In the genomic region with DNA sequence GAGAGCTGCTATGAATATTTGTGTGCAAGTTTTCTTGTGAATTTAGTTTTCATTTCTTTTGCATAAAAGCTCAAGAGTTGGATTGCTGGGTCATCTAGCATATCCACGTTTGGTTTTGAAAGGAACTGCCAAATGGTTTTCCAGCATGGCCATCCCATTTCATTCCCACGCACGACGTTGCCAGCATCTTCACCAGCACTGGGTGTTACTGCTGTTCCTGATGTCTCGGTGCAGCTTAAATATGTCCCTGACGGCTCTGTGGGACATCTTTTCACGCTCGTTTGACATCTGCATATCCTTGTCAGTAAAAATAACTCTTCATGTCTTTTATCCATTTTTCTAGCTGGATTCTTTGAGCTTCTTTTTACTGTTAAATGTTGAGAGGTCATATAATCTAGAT, we compare ENCODE assay signal across 30 cellular contexts.
"Had no signal": no experiment of that assay in that cellular context is flagged by ENCODE, and none has a peak within 500 bp of the region (broad histone marks: within the 10 kb centered on the region; RNA-seq: fewer than 3 reads in every experiment).

No MANE protein-coding gene starts in this region.

- DNase-seq: activated CD4-positive, alpha-beta memory T cell treated with anti-CD3 and anti-CD28 coated beads for 36 hours; activated CD4-positive, alpha-beta T cell treated with anti-CD3 and anti-CD28 coated beads for 36 hours; activated CD4-positive, alpha-beta T cell treated with anti-CD3 and anti-CD28 coated beads, Interleukin-2, amount 10 ng/mL, durations not matched to agents 24 days and 14 days; activated CD4-positive, CD25-positive, alpha-beta regulatory T cell; activated CD4-positive, CD25-positive, alpha-beta regulatory T cell treated with anti-CD3 and anti-CD28 coated beads, Interleukin-2, amount 50 U/mL, for 72 hours; activated CD8-positive, alpha-beta memory T cell treated with anti-CD3 and anti-CD28 coated beads, Interleukin-2, amount 50 U/mL, for 48 hours; activated CD8-positive, alpha-beta T cell treated with anti-CD3 and anti-CD28 coated beads, Interleukin-2, amount 10 ng/mL, durations not matched to agents 7 days and 5 days; activated gamma-delta T cell; activated naive CD4-positive, alpha-beta T cell; activated naive CD4-positive, alpha-beta T cell treated with anti-CD3 and anti-CD28 coated beads, Interleukin-2, amount 10 ng/mL, durations not matched to agents 7 days and 5 days; activated naive CD8-positive, alpha-beta T cell treated with anti-CD3 and anti-CD28 coated beads, Interleukin-2, amount 10 ng/mL, durations not matched to agents 7 days and 5 days; activated T-cell treated with anti-CD3 and anti-CD28 coated beads for 4 hours; activated T-cell treated with anti-CD3 and anti-CD28 coated beads, Interleukin-2, amount 50 U/mL, for 24 hours; activated T-cell treated with anti-CD3 and anti-CD28 coated beads, Interleukin-2, amount 50 U/mL, for 72 hours; dorsolateral prefrontal cortex; effector memory CD4-positive, alpha-beta T cell; endodermal cell; erythroblast; foreskin keratinocyte; gastrocnemius medialis; T-helper 2 cell had no signal

- H3K27ac ChIP-seq: ascending aorta, breast epithelium, cardiac muscle cell, coronary artery, esophagus muscularis mucosa, foreskin keratinocyte had no signal

- H3K9me3 Mint-ChIP-seq: activated CD4-positive, alpha-beta T cell treated with anti-CD3 and anti-CD28 coated beads, Interleukin-2, amount 10 ng/mL, durations not matched to agents 24 days and 14 days; activated naive CD4-positive, alpha-beta T cell treated with anti-CD3 and anti-CD28 coated beads, Interleukin-2, amount 10 ng/mL, durations not matched to agents 7 days and 5 days; activated naive CD4-positive, alpha-beta T cell treated with anti-CD3 and anti-CD28 coated beads, Interleukin-2, amount 50 U/mL, for 72 hours; activated T-cell treated with anti-CD3 and anti-CD28 coated beads, Interleukin-2, amount 50 U/mL, for 24 hours; central memory CD8-positive, alpha-beta T cell; dendritic cell treated with granulocyte-macrophage colony-stimulating factor and Interleukin-4, amounts not matched to agents 40 ng/mL and 50 ng/mL, for 4 days had no signal

- H3K9me3 ChIP-seq: ascending aorta, breast epithelium, esophagus muscularis mucosa, gastrocnemius medialis had no signal

- H3K27ac Mint-ChIP-seq: activated CD4-positive, alpha-beta memory T cell treated with anti-CD3 and anti-CD28 coated beads for 36 hours; activated CD4-positive, alpha-beta T cell treated with anti-CD3 and anti-CD28 coated beads for 36 hours; activated CD4-positive, alpha-beta T cell treated with anti-CD3 and anti-CD28 coated beads, Interleukin-2, amount 10 ng/mL, durations not matched to agents 24 days and 14 days; activated CD8-positive, alpha-beta T cell treated with anti-CD3 and anti-CD28 coated beads, Interleukin-2, amount 10 ng/mL, durations not matched to agents 7 days and 5 days; activated naive CD4-positive, alpha-beta T cell treated with anti-CD3 and anti-CD28 coated beads, Interleukin-2, amount 10 ng/mL, durations not matched to agents 7 days and 5 days; activated naive CD4-positive, alpha-beta T cell treated with anti-CD3 and anti-CD28 coated beads, Interleukin-2, amount 50 U/mL, for 72 hours; activated naive CD8-positive, alpha-beta T cell treated with anti-CD3 and anti-CD28 coated beads, Interleukin-2, amount 10 ng/mL, durations not matched to agents 7 days and 5 days; activated T-cell treated with anti-CD3 and anti-CD28 coated beads, Interleukin-2, amount 50 U/mL, for 24 hours; activated T-cell treated with anti-CD3 and anti-CD28 coated beads, Interleukin-2, amount 50 U/mL, for 72 hours; brain; dendritic cell treated with granulocyte-macrophage colony-stimulating factor and Interleukin-4, amounts not matched to agents 40 ng/mL and 50 ng/mL, for 4 days; endodermal cell had no signal

- H3K27me3 Mint-ChIP-seq: activated CD4-positive, alpha-beta memory T cell treated with anti-CD3 and anti-CD28 coated beads for 36 hours; activated CD4-positive, alpha-beta T cell treated with anti-CD3 and anti-CD28 coated beads for 36 hours; activated CD4-positive, alpha-beta T cell treated with anti-CD3 and anti-CD28 coated beads, Interleukin-2, amount 10 ng/mL, durations not matched to agents 24 days and 14 days; activated naive CD4-positive, alpha-beta T cell treated with anti-CD3 and anti-CD28 coated beads, Interleukin-2, amount 10 ng/mL, durations not matched to agents 7 days and 5 days; activated naive CD8-positive, alpha-beta T cell treated with anti-CD3 and anti-CD28 coated beads, Interleukin-2, amount 10 ng/mL, durations not matched to agents 7 days and 5 days; activated T-cell treated with anti-CD3 and anti-CD28 coated beads, Interleukin-2, amount 50 U/mL, for 24 hours; brain; central memory CD8-positive, alpha-beta T cell; dendritic cell treated with granulocyte-macrophage colony-stimulating factor and Interleukin-4, amounts not matched to agents 40 ng/mL and 50 ng/mL, for 4 days had no signal

- H3K4me3 ChIP-seq: ascending aorta, breast epithelium, cardiac muscle cell, coronary artery, dorsolateral prefrontal cortex, esophagus muscularis mucosa, gastrocnemius medialis had no signal

- H3K4me3 Mint-ChIP-seq: activated CD4-positive, alpha-beta memory T cell treated with anti-CD3 and anti-CD28 coated beads for 36 hours; activated CD4-positive, alpha-beta T cell treated with anti-CD3 and anti-CD28 coated beads for 36 hours; activated CD4-positive, alpha-beta T cell treated with anti-CD3 and anti-CD28 coated beads, Interleukin-2, amount 10 ng/mL, durations not matched to agents 24 days and 14 days; activated CD8-positive, alpha-beta T cell treated with anti-CD3 and anti-CD28 coated beads, Interleukin-2, amount 10 ng/mL, durations not matched to agents 7 days and 5 days; activated naive CD4-positive, alpha-beta T cell treated with anti-CD3 and anti-CD28 coated beads, Interleukin-2, amount 10 ng/mL, durations not matched to agents 7 days and 5 days; activated naive CD8-positive, alpha-beta T cell treated with anti-CD3 and anti-CD28 coated beads, Interleukin-2, amount 10 ng/mL, durations not matched to agents 7 days and 5 days; activated T-cell treated with anti-CD3 and anti-CD28 coated beads, Interleukin-2, amount 50 U/mL, for 24 hours; activated T-cell treated with anti-CD3 and anti-CD28 coated beads, Interleukin-2, amount 50 U/mL, for 72 hours; brain; central memory CD8-positive, alpha-beta T cell; dendritic cell treated with granulocyte-macrophage colony-stimulating factor and Interleukin-4, amounts not matched to agents 40 ng/mL and 50 ng/mL, for 4 days; endodermal cell had no signal

- H3K36me3 ChIP-seq: breast epithelium had no signal

- H3K4me1 ChIP-seq: ascending aorta, breast epithelium, esophagus muscularis mucosa, foreskin keratinocyte, gastrocnemius medialis had no signal

- H3K4me1 Mint-ChIP-seq: activated CD4-positive, alpha-beta T cell treated with anti-CD3 and anti-CD28 coated beads for 36 hours; activated CD4-positive, alpha-beta T cell treated with anti-CD3 and anti-CD28 coated beads, Interleukin-2, amount 10 ng/mL, durations not matched to agents 24 days and 14 days; activated naive CD4-positive, alpha-beta T cell treated with anti-CD3 and anti-CD28 coated beads, Interleukin-2, amount 10 ng/mL, durations not matched to agents 7 days and 5 days; activated naive CD8-positive, alpha-beta T cell treated with anti-CD3 and anti-CD28 coated beads, Interleukin-2, amount 10 ng/mL, durations not matched to agents 7 days and 5 days; brain; central memory CD8-positive, alpha-beta T cell; endodermal cell had no signal

- ATAC-seq: activated CD4-positive, alpha-beta T cell treated with anti-CD3 and anti-CD28 coated beads for 36 hours; activated CD8-positive, alpha-beta T cell treated with anti-CD3 and anti-CD28 coated beads, Interleukin-2, amount 10 ng/mL, durations not matched to agents 7 days and 5 days; activated naive CD4-positive, alpha-beta T cell treated with anti-CD3 and anti-CD28 coated beads, Interleukin-2, amount 50 U/mL, for 72 hours; activated T-cell treated with anti-CD3 and anti-CD28 coated beads, Interleukin-2, amount 50 U/mL, for 72 hours; foreskin keratinocyte; gastrocnemius medialis had no signal
